18 cellular contexts compared by ENCODE assay signal in the genomic region with DNA sequence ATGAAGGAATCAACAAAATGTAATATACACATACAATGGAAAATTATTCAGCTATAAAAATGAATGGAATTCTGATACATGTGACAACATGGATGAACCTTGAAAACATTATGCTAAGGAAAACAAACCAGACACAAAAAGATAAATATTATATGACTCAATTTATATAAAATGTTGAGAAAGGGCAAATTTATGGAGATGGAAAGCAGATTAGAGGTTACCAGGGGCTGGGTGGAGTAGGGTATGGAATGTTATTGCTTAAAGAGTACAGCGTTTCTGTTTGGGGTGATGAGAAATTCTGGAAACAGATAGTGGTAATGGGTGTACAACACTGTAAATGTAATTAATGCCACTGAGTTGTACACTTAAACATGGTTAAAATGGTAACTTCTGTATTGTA.
"Had no signal": no experiment of that assay in that cellular context is flagged by ENCODE, and none has a peak within 500 bp of the region (broad histone marks: within the 10 kb centered on the region; RNA-seq: fewer than 3 reads in every experiment).

No MANE protein-coding gene starts in this region.

- H3K27me3 Mint-ChIP-seq: activated CD4-positive, alpha-beta memory T cell treated with anti-CD3 and anti-CD28 coated beads, Interleukin-2, amount 10 ng/mL, durations not matched to agents 7 days and 5 days; T-cell had no signal

- H3K27ac ChIP-seq: foreskin keratinocyte, sigmoid colon, thyroid gland had no signal

- H3K4me1 ChIP-seq: sigmoid colon had no signal

- DNase-seq: activated CD4-positive, alpha-beta memory T cell treated with anti-CD3 and anti-CD28 coated beads, Interleukin-2, amount 10 ng/mL, durations not matched to agents 7 days and 5 days; activated CD4-positive, alpha-beta T cell treated with anti-CD3 and anti-CD28 coated beads for 48 hours; activated CD4-positive, CD25-positive, alpha-beta regulatory T cell; activated naive CD4-positive, alpha-beta T cell treated with anti-CD3 and anti-CD28 coated beads for 36 hours; activated T-cell treated with anti-CD3 and anti-CD28 coated beads, Interleukin-2, amount 50 U/mL, for 4 hours; dermis blood vessel endothelial cell; effector memory CD4-positive, alpha-beta T cell; hypothalamus; midbrain; nucleus accumbens; posterior cingulate gyrus; sigmoid colon; stimulated activated naive CD4-positive, alpha-beta T cell treated with Interleukin-2 at 50 U/mL for 16 hours; T-cell; thyroid gland had no signal

- ATAC-seq: activated T-cell treated with anti-CD3 and anti-CD28 coated beads, Interleukin-2, amount 50 U/mL, for 4 hours; foreskin keratinocyte; T-cell had no signal

- H3K9me3 ChIP-seq: sigmoid colon, thyroid gland had no signal

- H3K9me3 Mint-ChIP-seq: activated CD4-positive, alpha-beta memory T cell treated with anti-CD3 and anti-CD28 coated beads, Interleukin-2, amount 10 ng/mL, durations not matched to agents 7 days and 5 days; activated naive CD4-positive, alpha-beta T cell treated with anti-CD3 and anti-CD28 coated beads for 36 hours; activated T-cell treated with anti-CD3 and anti-CD28 coated beads, Interleukin-2, amount 50 U/mL, for 4 hours; T-cell had no signal

- H3K4me3 Mint-ChIP-seq: activated CD4-positive, alpha-beta memory T cell treated with anti-CD3 and anti-CD28 coated beads, Interleukin-2, amount 10 ng/mL, durations not matched to agents 7 days and 5 days; activated naive CD4-positive, alpha-beta T cell treated with anti-CD3 and anti-CD28 coated beads for 36 hours; activated T-cell treated with anti-CD3 and anti-CD28 coated beads, Interleukin-2, amount 50 U/mL, for 4 hours; nephron; T-cell had no signal

- H3K36me3 ChIP-seq: thyroid gland had no signal

- H3K27me3 ChIP-seq: foreskin keratinocyte, sigmoid colon, thyroid gland had no signal

- H3K4me1 Mint-ChIP-seq: activated CD4-positive, alpha-beta memory T cell treated with anti-CD3 and anti-CD28 coated beads, Interleukin-2, amount 10 ng/mL, durations not matched to agents 7 days and 5 days; nephron had no signal

- H3K4me3 ChIP-seq: lung, sigmoid colon, thyroid gland had no signal

- H3K27ac Mint-ChIP-seq: activated CD4-positive, alpha-beta memory T cell treated with anti-CD3 and anti-CD28 coated beads, Interleukin-2, amount 10 ng/mL, durations not matched to agents 7 days and 5 days; activated naive CD4-positive, alpha-beta T cell treated with anti-CD3 and anti-CD28 coated beads for 36 hours; nephron had no signal
